ENCODE assay signal across 7 cellular contexts in genomic region chr14:49865431-49865859, GRCh38. TPM values are rescaled to one million over a fixed set of nuclear protein-coding genes. Genes with fewer than 3 reads are reported as not detected.
DNase-seq lines count a peak whose midpoint lies in the region; ATAC-seq and TF ChIP-seq lines count a peak whose summit lies in the region.

No MANE protein-coding gene starts in this region.

- H3K9ac ChIP-seq in liver (ENCODE audit: low read depth in 1 of 2, low read length in 2 of 2): peak overlapping the region in 1 of 2 donors; percentile 23

- WGBS in liver: under 1% methylated on average over 4 of the region's 4 CpGs

- no peaks in the 10 kb centered on the region for H3K27me3 ChIP-seq in liver (ENCODE audit: control insufficient read depth in 4 of 4, insufficient read depth in 4 of 4, low read length in 3 of 4)

- H3K4me3 ChIP-seq in WI38 (ENCODE audit: low read depth, low read length): no peak overlapping the region
- H3K4me3 ChIP-seq in liver (ENCODE audit: low read depth in 1 of 3, low read length in 3 of 3): no peak overlapping the region

- H3K36me3 ChIP-seq in liver (ENCODE audit: control insufficient read depth in 4 of 4, insufficient read depth in 3 of 4, low read depth in 1 of 4, low read length in 3 of 4): no peaks in the 10 kb centered on the region

- no peaks in the 10 kb centered on the region for H3K9me3 ChIP-seq in liver (ENCODE audit: control insufficient read depth in 4 of 4, low read length in 3 of 4)

- no peak for ATAC-seq in GM18502 (IDR thresholded peaks at IDR 0.05; ENCODE audit: poor library complexity, unreplicated experiment)

- H3K27ac ChIP-seq in caudate nucleus (ENCODE audit: low read depth, low read length) (no peak overlapping the region), liver (ENCODE audit: low read depth in 1 of 2, low read length in 2 of 2) (peak overlapping the region; percentile 36 to 55)

- peak; percentile 88 to 90 for TF ChIP-seq RAD21 in liver (IDR thresholded peaks at IDR 0.05)

- peaks cover 0 to 31% (median 7%) of the 10 kb centered on the region in 4 donors for H3K4me1 ChIP-seq in liver (ENCODE audit: control insufficient read depth in 4 of 4, insufficient read depth in 4 of 4, low read length in 3 of 4)

- TF ChIP-seq CTCF in GM12873 (IDR thresholded peaks at IDR 0.05; ENCODE audit: insufficient read depth, low read depth, low read length, missing control alignments): peak; percentile 88
- peak; percentile 76 for TF ChIP-seq CTCF in WI38 (IDR thresholded peaks at IDR 0.05; ENCODE audit: low read depth, low read length)
- TF ChIP-seq CTCF in liver (IDR thresholded peaks at IDR 0.05; ENCODE audit: low read depth, low read length, missing input control): peak; percentile 76

- DNase-seq in NCI-H2029 treated with DMSO at 0.1 percent for 48 hours (lab: John Stamatoyannopoulos, UW) (peak; percentile 72), caudate nucleus (lab: John Stamatoyannopoulos, UW) (peak in 51 of 61 donors; percentile 1 to 66 (median 24))
- DNase-seq in stimulated activated CD4-positive, alpha-beta T cell treated with anti-CD3 and anti-CD28 coated beads, TNF-alpha, amount 100 ng/mL, for 48 hours (ENCODE audit: low read depth in 3 of 3): peak; percentile 51 to 75 (median 74)

TF ChIP-seq in liver, 16 proteins besides CTCF, POLR2A, EP300 and RAD21:
- TF ChIP-seq RXRA (IDR thresholded peaks at IDR 0.05): peak in 1 of 2 donors; percentile 28
- TF ChIP-seq FOXA2 (IDR thresholded peaks at IDR 0.05): no peak
- peak; percentile 11 for TF ChIP-seq HNF4G (IDR thresholded peaks at IDR 0.05)
- TF ChIP-seq ZBTB33 (IDR thresholded peaks at IDR 0.05): no peak
- TF ChIP-seq HNF4A (conservative IDR thresholded peaks at IDR 0.05): peak in 1 of 2 donors; percentile 22

RNA-seq across cellular contexts. Expression of gene NEMF, which starts 12.9 kb away (rescaled TPM):
- 10 to 100 TPM; 31.5 to 37.2 TPM for total RNA-seq in liver
- 10 to 100 TPM in 1 of 2 donors, 1 to 10 TPM in 1; 7.9 to 30.8 TPM for polyA plus RNA-seq in liver

RNA-seq across cellular contexts. Expression of gene ARF6, which starts 27.4 kb away (rescaled TPM):
- total RNA-seq in liver: 10 to 100 TPM; 27.5 to 56.2 TPM
- polyA plus RNA-seq in liver: 10 to 100 TPM; 20.3 to 21.5 TPM

Comparison
In these comparisons a context has a peak if more than half of its experiments do, and no peak if none do; other contexts are left out.
1. DNase-seq: peak in every context shown above with its lines; median percentile 74 in stimulated activated CD4-positive, alpha-beta T cell treated with anti-CD3 and anti-CD28 coated beads, TNF-alpha, amount 100 ng/mL, for 48 hours; 72 in NCI-H2029 treated with DMSO at 0.1 percent for 48 hours; 24 in caudate nucleus.